In genomic region chr11:44990665-44991064, GRCh38 we compare ENCODE assay signal across 17 cellular contexts.
"Had no signal": no experiment of that assay in that cellular context is flagged by ENCODE, and none has a peak within 500 bp of the region (broad histone marks: within the 10 kb centered on the region; RNA-seq: fewer than 3 reads in every experiment).

No MANE protein-coding gene starts in this region.

- H3K27ac ChIP-seq: colonic mucosa, upper lobe of left lung had no signal

- H3K9me3 Mint-ChIP-seq: activated CD4-positive, alpha-beta memory T cell treated with anti-CD3 and anti-CD28 coated beads, Interleukin-2, amount 10 ng/mL, durations not matched to agents 7 days and 5 days; activated T-helper 1 cell treated with anti-CD3 and anti-CD28 coated beads, Interleukin-12 subunit alpha, Interleukin-12 subunit beta, Interleukin-2, Interleukin-4 antibody, amounts not matched to agents 30 ng/mL and 10 ng/mL and 1 ng/mL, durations not matched to agents 14 hours and 24 hours and 36 hours; mesothelial cell of epicardium; stimulated activated naive CD8-positive, alpha-beta T cell treated with anti-CD3 and anti-CD28 coated beads, Interleukin-15, Interleukin-2, amounts not matched to agents 100 ng/mL and 50 ng/mL, for 24 hours had no signal

- H3K27me3 ChIP-seq: colonic mucosa, upper lobe of left lung had no signal

- H3K4me1 ChIP-seq: colonic mucosa had no signal

- H3K27me3 Mint-ChIP-seq: activated CD4-positive, alpha-beta memory T cell treated with anti-CD3 and anti-CD28 coated beads, Interleukin-2, amount 10 ng/mL, durations not matched to agents 7 days and 5 days; stimulated activated naive CD8-positive, alpha-beta T cell treated with anti-CD3 and anti-CD28 coated beads, Interleukin-15, Interleukin-2, amounts not matched to agents 100 ng/mL and 50 ng/mL, for 24 hours had no signal

- H3K9me3 ChIP-seq: colonic mucosa, psoas muscle, upper lobe of left lung had no signal

- H3K4me3 ChIP-seq: colonic mucosa, psoas muscle, upper lobe of left lung had no signal

- FAIRE-seq: astrocyte, frontal cortex, kidney had no signal

- H3K36me3 Mint-ChIP-seq: mesothelial cell of epicardium had no signal

- DNase-seq: activated CD4-positive, alpha-beta memory T cell treated with anti-CD3 and anti-CD28 coated beads, Interleukin-2, amount 10 ng/mL, durations not matched to agents 7 days and 5 days; activated CD4-positive, alpha-beta T cell treated with anti-CD3 and anti-CD28 coated beads for 1 hour; activated naive CD4-positive, alpha-beta T cell; colonic mucosa; effector CD8-positive, alpha-beta T cell; kidney; psoas muscle; stimulated activated CD4-positive, alpha-beta T cell treated with anti-CD3 and anti-CD28 coated beads, Interleukin-4, amount 100 ng/mL, for 1 hour; stimulated activated CD8-positive, alpha-beta memory T cell treated with anti-CD3 and anti-CD28 coated beads, Interleukin-4, amount 100 ng/mL, for 48 hours; SW 1271; T-helper 9 cell; upper lobe of left lung had no signal

- H3K27ac Mint-ChIP-seq: activated CD4-positive, alpha-beta memory T cell treated with anti-CD3 and anti-CD28 coated beads, Interleukin-2, amount 10 ng/mL, durations not matched to agents 7 days and 5 days; activated T-helper 1 cell treated with anti-CD3 and anti-CD28 coated beads, Interleukin-12 subunit alpha, Interleukin-12 subunit beta, Interleukin-2, Interleukin-4 antibody, amounts not matched to agents 30 ng/mL and 10 ng/mL and 1 ng/mL, durations not matched to agents 14 hours and 24 hours and 36 hours; mesothelial cell of epicardium; stimulated activated naive CD8-positive, alpha-beta T cell treated with anti-CD3 and anti-CD28 coated beads, Interleukin-15, Interleukin-2, amounts not matched to agents 100 ng/mL and 50 ng/mL, for 24 hours had no signal

- H3K36me3 ChIP-seq: colonic mucosa, upper lobe of left lung had no signal

- H3K4me3 Mint-ChIP-seq: activated CD4-positive, alpha-beta memory T cell treated with anti-CD3 and anti-CD28 coated beads, Interleukin-2, amount 10 ng/mL, durations not matched to agents 7 days and 5 days; activated T-helper 1 cell treated with anti-CD3 and anti-CD28 coated beads, Interleukin-12 subunit alpha, Interleukin-12 subunit beta, Interleukin-2, Interleukin-4 antibody, amounts not matched to agents 30 ng/mL and 10 ng/mL and 1 ng/mL, durations not matched to agents 14 hours and 24 hours and 36 hours; mesothelial cell of epicardium; stimulated activated naive CD8-positive, alpha-beta T cell treated with anti-CD3 and anti-CD28 coated beads, Interleukin-15, Interleukin-2, amounts not matched to agents 100 ng/mL and 50 ng/mL, for 24 hours had no signal

- H3K4me1 Mint-ChIP-seq: mesothelial cell of epicardium had no signal
